Comparison of ENCODE assay signal across 17 cellular contexts in the genomic region with DNA sequence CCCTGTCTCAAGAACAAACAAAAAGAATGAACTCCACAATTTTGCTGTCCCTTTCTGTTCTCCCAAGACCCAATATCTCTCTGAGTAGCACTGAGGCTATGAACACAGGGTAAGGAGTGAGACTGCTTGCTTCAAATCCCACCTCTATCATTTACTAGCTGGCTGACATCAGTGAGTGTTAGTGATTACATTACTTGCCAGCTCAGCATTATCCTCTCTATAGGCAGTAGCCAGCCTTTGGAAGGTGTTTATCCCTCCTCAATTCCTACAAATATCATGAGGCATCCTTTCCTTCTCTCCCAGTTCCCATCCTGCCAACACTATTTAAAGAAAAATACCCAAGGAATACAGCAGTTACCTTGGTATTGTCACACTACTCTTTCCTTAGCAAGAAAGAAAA. TPM values are rescaled to one million over a fixed set of nuclear protein-coding genes. Genes with fewer than 3 reads are reported as not detected.
DNase-seq lines count a peak whose midpoint lies in the region; ATAC-seq and TF ChIP-seq lines count a peak whose summit lies in the region.
"Had no signal": no experiment of that assay in that cellular context is flagged by ENCODE, and none has a peak within 500 bp of the region (broad histone marks: within the 10 kb centered on the region; RNA-seq: fewer than 3 reads in every experiment).

No MANE protein-coding gene starts in this region.

- peaks cover 39% of the 10 kb centered on the region for H4K20me1 ChIP-seq in BLaER1

- peaks cover 34% of the 10 kb centered on the region for H3K36me3 ChIP-seq in BLaER1
- H3K36me3 ChIP-seq in endocrine pancreas (ENCODE audit: control insufficient read depth, insufficient read depth, low read length), result no peaks in the 10 kb centered on the region
- peaks cover 18% of the 10 kb centered on the region for H3K36me3 ChIP-seq in neuron (ENCODE audit: insufficient read depth, low read length)
- no peaks in the 10 kb centered on the region for H3K36me3 ChIP-seq in adrenal gland (replicated peaks in 1 of 2)
- H3K36me3 ChIP-seq: pancreas had no signal

- peak overlapping the region; percentile 84 for H3K4me3 Mint-ChIP-seq in Calu3 (ENCODE audit: low read depth, unreplicated experiment)
- no peak overlapping the region for H3K4me3 Mint-ChIP-seq in activated T-helper 2 cell treated with anti-CD3 and anti-CD28 coated beads, Interferon-gamma antibody, Interleukin-2, Interleukin-4, amounts not matched to agents 10 μg/mL and 5 μg/mL and 100 μg/mL, durations not matched to agents 14 hours and 24 hours and 36 hours (ENCODE audit: low read depth)

- ATAC-seq in HG03460 (IDR thresholded peaks at IDR 0.05; ENCODE audit: unreplicated experiment), result no peak
- ATAC-seq: foreskin keratinocyte, pancreas had no signal

- no peaks in the 10 kb centered on the region for H3K27me3 Mint-ChIP-seq in Calu3 (ENCODE audit: unreplicated experiment)
- H3K27me3 Mint-ChIP-seq in activated T-helper 2 cell treated with anti-CD3 and anti-CD28 coated beads, Interferon-gamma antibody, Interleukin-2, Interleukin-4, amounts not matched to agents 10 μg/mL and 5 μg/mL and 100 μg/mL, durations not matched to agents 14 hours and 24 hours and 36 hours (ENCODE audit: low read depth), result no peaks in the 10 kb centered on the region
- H3K27me3 Mint-ChIP-seq: activated CD4-positive, alpha-beta T cell treated with anti-CD3 and anti-CD28 coated beads, Interleukin-2, amount 10 ng/mL, durations not matched to agents 7 days and 5 days had no signal

- H3K4me3 ChIP-seq in BLaER1, result no peak overlapping the region; the same call in 1 of the 2 replicates
- H3K4me3 ChIP-seq in endocrine pancreas (ENCODE audit: control insufficient read depth, insufficient read depth, low read length), result peak overlapping the region; percentile 20
- H3K4me3 ChIP-seq in neuron (ENCODE audit: low read length), result peak overlapping the region; percentile 98
- H3K4me3 ChIP-seq in adrenal gland, result peak overlapping the region in 1 of 4 donors; percentile 85

- H3K4me2 ChIP-seq in BLaER1, result peak overlapping the region; percentile 100
- H3K4me2 ChIP-seq: KMS-11 had no signal

- H3K4me1 Mint-ChIP-seq in Calu3 (ENCODE audit: low read depth, unreplicated experiment), result peaks cover 44% of the 10 kb centered on the region
- H3K4me1 Mint-ChIP-seq in activated T-helper 2 cell treated with anti-CD3 and anti-CD28 coated beads, Interferon-gamma antibody, Interleukin-2, Interleukin-4, amounts not matched to agents 10 μg/mL and 5 μg/mL and 100 μg/mL, durations not matched to agents 14 hours and 24 hours and 36 hours (ENCODE audit: low read depth), result peaks cover 39% of the 10 kb centered on the region

- H2AFZ ChIP-seq in neuron (ENCODE audit: low read depth, low read length), result no peak overlapping the region

- no peak for TF ChIP-seq POLR2A in adrenal gland (IDR thresholded peaks at IDR 0.05)

- H3K27me3 ChIP-seq in BLaER1 (no peaks in the 10 kb centered on the region), endocrine pancreas (ENCODE audit: control insufficient read depth, insufficient read depth, low read length) (no peaks in the 10 kb centered on the region), neuron (ENCODE audit: insufficient read depth, low read length) (no peaks in the 10 kb centered on the region), adrenal gland (no peaks in the 10 kb centered on the region)
- H3K27me3 ChIP-seq: pancreas had no signal

- DNase-seq in Calu3 (no peak), adrenal gland (no peak), NCI-H146 treated with DMSO at 0.1 percent for 48 hours (lab: John Stamatoyannopoulos, UW; ENCODE audit: unreplicated experiment) (no peak)
- DNase-seq in activated T-helper 2 cell treated with anti-CD3 and anti-CD28 coated beads, Interferon-gamma antibody, Interleukin-2, Interleukin-4, amounts not matched to agents 10 μg/mL and 5 μg/mL and 100 μg/mL, durations not matched to agents 14 hours and 24 hours and 36 hours (ENCODE audit: low spot score), result no peak
- DNase-seq: activated CD4-positive, alpha-beta T cell treated with anti-CD3 and anti-CD28 coated beads, Interleukin-2, amount 10 ng/mL, durations not matched to agents 7 days and 5 days; activated naive CD4-positive, alpha-beta T cell treated with anti-CD3 and anti-CD28 coated beads, Interleukin-2, amount 10 ng/mL, durations not matched to agents 7 days and 5 days; Caco-2; foreskin keratinocyte; kidney glomerular epithelial cell; NCI-H2029 treated with DMSO at 0.1 percent for 48 hours; pancreas; stimulated activated CD4-positive, alpha-beta T cell treated with anti-CD3 and anti-CD28 coated beads, Interleukin-1b, Interleukin-23, amount 100 ng/mL, for 48 hours had no signal

- TF ChIP-seq CTCF in Calu3 (IDR thresholded peaks at IDR 0.05; ENCODE audit: unreplicated experiment), result no peak
- no peak for TF ChIP-seq CTCF in adrenal gland (IDR thresholded peaks at IDR 0.05)

- no peak overlapping the region for H3K27ac Mint-ChIP-seq in Calu3 (ENCODE audit: unreplicated experiment)
- H3K27ac Mint-ChIP-seq in activated T-helper 2 cell treated with anti-CD3 and anti-CD28 coated beads, Interferon-gamma antibody, Interleukin-2, Interleukin-4, amounts not matched to agents 10 μg/mL and 5 μg/mL and 100 μg/mL, durations not matched to agents 14 hours and 24 hours and 36 hours, result no peak overlapping the region
- H3K27ac Mint-ChIP-seq: activated naive CD4-positive, alpha-beta T cell treated with anti-CD3 and anti-CD28 coated beads, Interleukin-2, amount 10 ng/mL, durations not matched to agents 7 days and 5 days had no signal

- CTCF ChIA-PET in Calu3 (lab: Charles Lee), result interaction anchor here (4.5 to 7.2 kb wide), 3 partner anchors 12 to 45 kb away, joined by 17 to 132 read pairs (median 29); no protein-coding TSS in a partner anchor

- H3K9me3 Mint-ChIP-seq in Calu3 (ENCODE audit: low read depth, unreplicated experiment), result no peaks in the 10 kb centered on the region
- no peaks in the 10 kb centered on the region for H3K9me3 Mint-ChIP-seq in activated T-helper 2 cell treated with anti-CD3 and anti-CD28 coated beads, Interferon-gamma antibody, Interleukin-2, Interleukin-4, amounts not matched to agents 10 μg/mL and 5 μg/mL and 100 μg/mL, durations not matched to agents 14 hours and 24 hours and 36 hours
- H3K9me3 Mint-ChIP-seq: activated CD4-positive, alpha-beta T cell treated with anti-CD3 and anti-CD28 coated beads, Interleukin-2, amount 10 ng/mL, durations not matched to agents 7 days and 5 days; activated naive CD4-positive, alpha-beta T cell treated with anti-CD3 and anti-CD28 coated beads, Interleukin-2, amount 10 ng/mL, durations not matched to agents 7 days and 5 days had no signal

- BruUV-seq in Calu3 (replicated peaks; lab: Mats Ljungman, UMichigan), result no TSS peak

- H3K9ac ChIP-seq in BLaER1 (peak overlapping the region; percentile 93; the same call in 1 of the 2 replicates), endocrine pancreas (ENCODE audit: control insufficient read depth, insufficient read depth, low read length) (no peak overlapping the region)
- H3K9ac ChIP-seq: KMS-11 had no signal

- intact Hi-C loops in Calu3 (cut with micrococcal nuclease; ENCODE audit: unreplicated experiment), result no loop called here
- intact Hi-C loops in adrenal gland (cut with DNase I), result loop anchor here in 1 of 2 donors (5.0 kb wide), 1 partner anchor 44 kb away; no protein-coding TSS in a partner anchor
- intact Hi-C loops in activated T-helper 2 cell treated with anti-CD3 and anti-CD28 coated beads, Interferon-gamma antibody, Interleukin-2, Interleukin-4, amounts not matched to agents 10 μg/mL and 5 μg/mL and 100 μg/mL, durations not matched to agents 14 hours and 24 hours and 36 hours (cut with micrococcal nuclease), result no loop called here

- H3K27ac ChIP-seq in BLaER1 (0 out of 2 replicates have a peak overlapping the region, but pooled peaks have one; percentile 97), adrenal gland (peak overlapping the region in 1 of 5 donors; percentile 46)
- H3K27ac ChIP-seq: foreskin keratinocyte, KMS-11 had no signal

- H3K4me1 ChIP-seq in BLaER1 (peaks cover 71% of the 10 kb centered on the region), endocrine pancreas (ENCODE audit: control insufficient read depth, insufficient read depth, low read length) (peaks cover 6% of the 10 kb centered on the region), neuron (ENCODE audit: insufficient read depth, low read length) (peaks cover 28% of the 10 kb centered on the region), adrenal gland (replicated peaks in 1 of 2) (peaks cover 6 to 27% of the 10 kb centered on the region in 2 donors)
- H3K4me1 ChIP-seq: foreskin keratinocyte had no signal

- H3K9me3 ChIP-seq in BLaER1, result no peaks in the 10 kb centered on the region
- no peaks in the 10 kb centered on the region for H3K9me3 ChIP-seq in endocrine pancreas (ENCODE audit: control insufficient read depth, low read length)
- no peaks in the 10 kb centered on the region for H3K9me3 ChIP-seq in neuron (ENCODE audit: low read length)
- H3K9me3 ChIP-seq in adrenal gland (replicated peaks in 1 of 3), result no peaks in the 10 kb centered on the region
- H3K9me3 ChIP-seq: Caco-2, pancreas had no signal

- peaks cover 23% of the 10 kb centered on the region for H3K36me3 Mint-ChIP-seq in Calu3 (ENCODE audit: insufficient read depth, unreplicated experiment)
- peaks cover 4% of the 10 kb centered on the region for H3K36me3 Mint-ChIP-seq in activated T-helper 2 cell treated with anti-CD3 and anti-CD28 coated beads, Interferon-gamma antibody, Interleukin-2, Interleukin-4, amounts not matched to agents 10 μg/mL and 5 μg/mL and 100 μg/mL, durations not matched to agents 14 hours and 24 hours and 36 hours (ENCODE audit: low read depth)

RNA-seq across cellular contexts. Expression of a gene that starts 3.0 kb away (rescaled TPM):
- 24.4 and 33.9 TPM in 2 replicates for total RNA-seq in Calu3 (2022)
- total RNA-seq in adrenal gland, result 10 to 100 TPM in 7 of 8 donors, 1 to 10 TPM in 1; 9.8 to 22.9 (median 16.5) TPM
- 10 to 100 TPM in 1 of 3 donors, 1 to 10 TPM in 2; 2.3 to 16.5 (median 2.8) TPM for polyA plus RNA-seq in adrenal gland
- 16.9 and 18.5 TPM in 2 replicates for total RNA-seq in activated T-helper 2 cell treated with anti-CD3 and anti-CD28 coated beads, Interferon-gamma antibody, Interleukin-2, Interleukin-4, amounts not matched to agents 10 μg/mL and 5 μg/mL and 100 μg/mL, durations not matched to agents 14 hours and 24 hours and 36 hours

RNA-seq across cellular contexts. Expression of a gene that starts 24.6 kb away (rescaled TPM):
- total RNA-seq in Calu3 (2022) (101 and 106 TPM in 2 replicates), adrenal gland (10 to 100 TPM; 11.3 to 77.4 (median 46.6) TPM)
- 10 to 100 TPM; 13.0 to 24.3 (median 15.9) TPM for polyA plus RNA-seq in adrenal gland
- total RNA-seq in activated T-helper 2 cell treated with anti-CD3 and anti-CD28 coated beads, Interferon-gamma antibody, Interleukin-2, Interleukin-4, amounts not matched to agents 10 μg/mL and 5 μg/mL and 100 μg/mL, durations not matched to agents 14 hours and 24 hours and 36 hours, result 74.5 and 79.1 TPM in 2 replicates
